In the genomic region with DNA sequence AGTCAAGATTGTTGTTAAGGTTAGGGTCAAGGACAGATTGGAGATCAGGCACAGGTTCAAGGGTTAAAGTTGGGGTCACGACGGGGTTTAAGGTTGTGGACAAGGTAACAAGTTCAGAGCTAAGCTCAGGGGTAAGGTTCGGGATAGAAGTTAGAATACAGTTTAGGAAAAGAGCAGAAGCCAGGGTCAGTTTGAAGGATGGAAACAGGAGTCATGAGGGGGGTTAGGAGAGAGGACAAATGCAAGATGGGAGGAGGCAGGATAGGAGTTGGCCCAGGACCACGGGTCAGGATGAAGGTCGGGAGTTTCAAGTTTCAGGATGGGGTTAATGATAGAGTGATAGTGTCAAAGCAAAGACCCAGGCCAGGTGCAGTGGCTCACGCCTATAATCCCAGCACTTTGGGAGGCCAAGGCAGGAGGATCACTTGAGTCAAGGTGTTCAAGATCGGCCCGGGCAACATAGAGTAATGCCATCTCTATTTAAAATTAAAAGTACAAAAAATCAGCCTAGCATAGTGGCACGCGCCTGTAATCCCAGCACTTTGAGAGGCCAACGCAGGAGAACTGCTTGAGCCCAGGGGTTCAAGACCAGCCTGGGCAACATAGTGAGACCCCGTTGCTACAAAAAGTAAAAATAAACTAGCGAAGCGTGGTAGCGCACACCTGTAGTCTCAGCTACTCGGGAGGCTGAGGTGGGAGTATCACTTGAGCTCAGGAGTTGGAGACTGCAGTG, we compare ENCODE assay signal across 12 cellular contexts. TPM values are rescaled to one million over a fixed set of nuclear protein-coding genes. Genes with fewer than 3 reads are reported as not detected.
DNase-seq lines count a peak whose midpoint lies in the region; ATAC-seq and TF ChIP-seq lines count a peak whose summit lies in the region.
"Had no signal": no experiment of that assay in that cellular context is flagged by ENCODE, and none has a peak within 500 bp of the region (broad histone marks: within the 10 kb centered on the region; RNA-seq: fewer than 3 reads in every experiment).

No MANE protein-coding gene starts in this region.

- no peak overlapping the region for H3K9ac ChIP-seq in iPS-20b (ENCODE audit: low read depth, low read length)

- POLR2A ChIA-PET in activated CD8-positive, alpha-beta T cell treated with anti-CD3 and anti-CD28 coated beads for 36 hours (lab: Charles Lee): no interaction called here

- no peak overlapping the region for H3K27ac ChIP-seq in iPS-20b (ENCODE audit: low read length)
- H3K27ac ChIP-seq: upper lobe of right lung had no signal

- peaks cover 3% of the 10 kb centered on the region for H3K36me3 Mint-ChIP-seq in activated CD8-positive, alpha-beta memory T cell treated with anti-CD3 and anti-CD28 coated beads, Interleukin-2, amount 10 ng/mL, durations not matched to agents 7 days and 5 days
- H3K36me3 Mint-ChIP-seq in activated CD8-positive, alpha-beta T cell treated with anti-CD3 and anti-CD28 coated beads for 36 hours (ENCODE audit: low read depth): no peaks in the 10 kb centered on the region
- no peaks in the 10 kb centered on the region for H3K36me3 Mint-ChIP-seq in stimulated activated effector memory CD8-positive, alpha-beta T cell treated with anti-CD3 and anti-CD28 coated beads, Interleukin-12 subunit alpha, Interleukin-12 subunit beta, amount 100 ng/mL, for 72 hours

- peaks cover 3% of the 10 kb centered on the region; the same call in 1 of the 2 replicates for H3K4me1 ChIP-seq in iPS-20b (ENCODE audit: insufficient read depth, low read length)

- peaks cover 54% of the 10 kb centered on the region for H3K27me3 Mint-ChIP-seq in activated CD8-positive, alpha-beta memory T cell treated with anti-CD3 and anti-CD28 coated beads, Interleukin-2, amount 10 ng/mL, durations not matched to agents 7 days and 5 days
- H3K27me3 Mint-ChIP-seq in activated CD8-positive, alpha-beta T cell treated with anti-CD3 and anti-CD28 coated beads for 36 hours: peaks cover 56% of the 10 kb centered on the region

- no peak for DNase-seq in activated CD8-positive, alpha-beta memory T cell treated with anti-CD3 and anti-CD28 coated beads, Interleukin-2, amount 10 ng/mL, durations not matched to agents 7 days and 5 days
- no peak for DNase-seq in activated CD8-positive, alpha-beta memory T cell treated with anti-CD3 and anti-CD28 coated beads, Interleukin-2, amount 50 U/mL, for 48 hours
- DNase-seq in activated CD8-positive, alpha-beta T cell treated with anti-CD3 and anti-CD28 coated beads for 36 hours: no peak
- no peak for DNase-seq in stimulated activated effector memory CD8-positive, alpha-beta T cell treated with anti-CD3 and anti-CD28 coated beads, Interleukin-12 subunit alpha, Interleukin-12 subunit beta, amount 100 ng/mL, for 72 hours (ENCODE audit: low spot score in 2 of 2)
- DNase-seq in NCI-H146 (lab: John Stamatoyannopoulos, UW) (no peak), A172 (ENCODE audit: low spot score) (no peak), NCI-H510A (lab: John Stamatoyannopoulos, UW) (no peak)
- DNase-seq: DND-41, NCI-H1092 treated with DMSO at 0.1 percent for 48 hours, NCI-H510A treated with DMSO at 0.1 percent for 48 hours, upper lobe of right lung had no signal

- intact Hi-C loops in activated CD8-positive, alpha-beta T cell treated with anti-CD3 and anti-CD28 coated beads for 36 hours (cut with micrococcal nuclease): no loop called here

- no peaks in the 10 kb centered on the region for H3K9me3 ChIP-seq in iPS-20b (ENCODE audit: insufficient read depth, low read depth, low read length)
- H3K9me3 ChIP-seq: upper lobe of right lung had no signal

- TF ChIP-seq CTCF in activated CD8-positive, alpha-beta T cell treated with anti-CD3 and anti-CD28 coated beads for 36 hours (IDR thresholded peaks at IDR 0.05): no peak

- CTCF ChIA-PET in activated CD8-positive, alpha-beta memory T cell treated with anti-CD3 and anti-CD28 coated beads, Interleukin-2, amount 10 ng/mL, durations not matched to agents 7 days and 5 days (lab: Charles Lee): interaction anchor here (0.6 to 1.2 kb wide), 2 partner anchors 10 to 25 kb away, joined by 3 to 4 read pairs; no protein-coding TSS in a partner anchor
- CTCF ChIA-PET in activated CD8-positive, alpha-beta T cell treated with anti-CD3 and anti-CD28 coated beads for 36 hours (lab: Charles Lee): no interaction called here

- H3K9me3 Mint-ChIP-seq in activated CD8-positive, alpha-beta memory T cell treated with anti-CD3 and anti-CD28 coated beads, Interleukin-2, amount 10 ng/mL, durations not matched to agents 7 days and 5 days (ENCODE audit: low read depth): no peaks in the 10 kb centered on the region
- no peaks in the 10 kb centered on the region for H3K9me3 Mint-ChIP-seq in activated CD8-positive, alpha-beta T cell treated with anti-CD3 and anti-CD28 coated beads for 36 hours
- peaks cover 5% of the 10 kb centered on the region for H3K9me3 Mint-ChIP-seq in stimulated activated effector memory CD8-positive, alpha-beta T cell treated with anti-CD3 and anti-CD28 coated beads, Interleukin-12 subunit alpha, Interleukin-12 subunit beta, amount 100 ng/mL, for 72 hours

- H3K4me3 Mint-ChIP-seq in activated CD8-positive, alpha-beta memory T cell treated with anti-CD3 and anti-CD28 coated beads, Interleukin-2, amount 10 ng/mL, durations not matched to agents 7 days and 5 days: peak overlapping the region; percentile 11
- H3K4me3 Mint-ChIP-seq in activated CD8-positive, alpha-beta T cell treated with anti-CD3 and anti-CD28 coated beads for 36 hours: peak overlapping the region; percentile 37
- peak overlapping the region; percentile 50 for H3K4me3 Mint-ChIP-seq in stimulated activated effector memory CD8-positive, alpha-beta T cell treated with anti-CD3 and anti-CD28 coated beads, Interleukin-12 subunit alpha, Interleukin-12 subunit beta, amount 100 ng/mL, for 72 hours

- H3K4me1 Mint-ChIP-seq in activated CD8-positive, alpha-beta memory T cell treated with anti-CD3 and anti-CD28 coated beads, Interleukin-2, amount 10 ng/mL, durations not matched to agents 7 days and 5 days: peaks cover 14% of the 10 kb centered on the region
- peaks cover 14% of the 10 kb centered on the region for H3K4me1 Mint-ChIP-seq in activated CD8-positive, alpha-beta T cell treated with anti-CD3 and anti-CD28 coated beads for 36 hours (ENCODE audit: low read depth)
- peaks cover 23% of the 10 kb centered on the region for H3K4me1 Mint-ChIP-seq in stimulated activated effector memory CD8-positive, alpha-beta T cell treated with anti-CD3 and anti-CD28 coated beads, Interleukin-12 subunit alpha, Interleukin-12 subunit beta, amount 100 ng/mL, for 72 hours

- H3K27ac Mint-ChIP-seq in activated CD8-positive, alpha-beta memory T cell treated with anti-CD3 and anti-CD28 coated beads, Interleukin-2, amount 10 ng/mL, durations not matched to agents 7 days and 5 days: no peak overlapping the region
- no peak overlapping the region for H3K27ac Mint-ChIP-seq in activated CD8-positive, alpha-beta T cell treated with anti-CD3 and anti-CD28 coated beads for 36 hours
- H3K27ac Mint-ChIP-seq in stimulated activated effector memory CD8-positive, alpha-beta T cell treated with anti-CD3 and anti-CD28 coated beads, Interleukin-12 subunit alpha, Interleukin-12 subunit beta, amount 100 ng/mL, for 72 hours: no peak overlapping the region

- H3K27me3 ChIP-seq in iPS-20b (ENCODE audit: insufficient read depth, low read length): peaks cover 75% of the 10 kb centered on the region

- no peak for ATAC-seq in activated CD8-positive, alpha-beta memory T cell treated with anti-CD3 and anti-CD28 coated beads, Interleukin-2, amount 10 ng/mL, durations not matched to agents 7 days and 5 days
- ATAC-seq in activated CD8-positive, alpha-beta T cell treated with anti-CD3 and anti-CD28 coated beads for 36 hours: no peak
- no peak for ATAC-seq in stimulated activated effector memory CD8-positive, alpha-beta T cell treated with anti-CD3 and anti-CD28 coated beads, Interleukin-12 subunit alpha, Interleukin-12 subunit beta, amount 100 ng/mL, for 72 hours

- no peaks in the 10 kb centered on the region for H3K36me3 ChIP-seq in iPS-20b (ENCODE audit: insufficient read depth, low read depth, low read length)
- H3K36me3 ChIP-seq: upper lobe of right lung had no signal

- H3K4me3 ChIP-seq in iPS-20b (ENCODE audit: low read length): peak overlapping the region; percentile 64; the same call in 1 of the 2 replicates
- H3K4me3 ChIP-seq: upper lobe of right lung had no signal

RNA-seq across cellular contexts. Expression of gene NPHS1, which starts 7.7 kb away (rescaled TPM):
- not detected for total RNA-seq in activated CD8-positive, alpha-beta memory T cell treated with anti-CD3 and anti-CD28 coated beads, Interleukin-2, amount 10 ng/mL, durations not matched to agents 7 days and 5 days
- not detected for total RNA-seq in activated CD8-positive, alpha-beta T cell treated with anti-CD3 and anti-CD28 coated beads for 36 hours
- total RNA-seq in A172 (2014; rRNA removed; shearing (Covaris generic)): not detected in 2 replicates
- total RNA-seq: upper lobe of right lung had no signal

RNA-seq across cellular contexts. Expression of gene KIRREL2, which starts 12.1 kb away (rescaled TPM):
- 1 to 10 TPM; 1.1 to 1.4 TPM for total RNA-seq in activated CD8-positive, alpha-beta memory T cell treated with anti-CD3 and anti-CD28 coated beads, Interleukin-2, amount 10 ng/mL, durations not matched to agents 7 days and 5 days
- total RNA-seq in activated CD8-positive, alpha-beta T cell treated with anti-CD3 and anti-CD28 coated beads for 36 hours: 1 to 10 TPM; 1.4 TPM
- total RNA-seq in A172 (2014; rRNA removed; shearing (Covaris generic)): 0.62 and 0.83 TPM in 2 replicates
- total RNA-seq: upper lobe of right lung had no signal

RNA-seq across cellular contexts. Expression of gene APLP1, which starts 23.7 kb away (rescaled TPM):
- total RNA-seq in activated CD8-positive, alpha-beta memory T cell treated with anti-CD3 and anti-CD28 coated beads, Interleukin-2, amount 10 ng/mL, durations not matched to agents 7 days and 5 days: 1 to 10 TPM; 1.5 to 2.0 TPM
- total RNA-seq in activated CD8-positive, alpha-beta T cell treated with anti-CD3 and anti-CD28 coated beads for 36 hours: 1 to 10 TPM; 2.0 to 2.1 TPM
- total RNA-seq in A172 (2014; rRNA removed; shearing (Covaris generic)): 39.8 and 52.5 TPM in 2 replicates

RNA-seq across cellular contexts. Expression of gene PRODH2, which starts 32.0 kb away (rescaled TPM):
- total RNA-seq in activated CD8-positive, alpha-beta memory T cell treated with anti-CD3 and anti-CD28 coated beads, Interleukin-2, amount 10 ng/mL, durations not matched to agents 7 days and 5 days: not detected
- total RNA-seq in activated CD8-positive, alpha-beta T cell treated with anti-CD3 and anti-CD28 coated beads for 36 hours: not detected
- not detected in 2 replicates for total RNA-seq in A172 (2014; rRNA removed; shearing (Covaris generic))
- total RNA-seq: upper lobe of right lung had no signal

RNA-seq across cellular contexts. Expression of gene NFKBID, which starts 55.7 kb away (rescaled TPM):
- total RNA-seq in activated CD8-positive, alpha-beta memory T cell treated with anti-CD3 and anti-CD28 coated beads, Interleukin-2, amount 10 ng/mL, durations not matched to agents 7 days and 5 days: 10 to 100 TPM; 52.7 to 52.9 TPM
- total RNA-seq in activated CD8-positive, alpha-beta T cell treated with anti-CD3 and anti-CD28 coated beads for 36 hours: 10 to 100 TPM; 80.8 to 81.2 TPM
- 1.7 and 2.3 TPM in 2 replicates for total RNA-seq in A172 (2014; rRNA removed; shearing (Covaris generic))

Comparison
In these comparisons a context has a peak if more than half of its experiments do, and no peak if none do; other contexts are left out.
1. RNA of gene APLP1, which starts 23.7 kb away (total RNA-seq): 39.8 to 52.5 TPM in A172; 2.0 to 2.1 TPM in activated CD8-positive, alpha-beta T cell treated with anti-CD3 and anti-CD28 coated beads for 36 hours and 1.5 to 2.0 TPM in activated CD8-positive, alpha-beta memory T cell treated with anti-CD3 and anti-CD28 coated beads, Interleukin-2, amount 10 ng/mL, durations not matched to agents 7 days and 5 days; every median in the first group is over 10 times any median in the second.
2. Peak in every context shown above with its lines, with median percentiles within 50 percentile points of each other: H3K4me3 Mint-ChIP-seq.